In genomic region chr6:13012977-13013680, GRCh38 we compare ENCODE assay signal across 1 cellular context.
TF ChIP-seq lines count a peak whose summit lies in the region.

No MANE protein-coding gene starts in this region.

TF ChIP-seq in H1, 55 proteins besides CTCF, POLR2A, EP300 and RAD21 (continued from another document):
- no peak for TF ChIP-seq SAP30 (IDR thresholded peaks at IDR 0.05; ENCODE audit: insufficient read depth, insufficient replicate concordance, low read length)
- TF ChIP-seq ASH2L (IDR thresholded peaks at IDR 0.05; ENCODE audit: low read length): peak; percentile 72
- TF ChIP-seq KDM4A (IDR thresholded peaks at IDR 0.05; ENCODE audit: low read depth, low read length, severe bottlenecking): peak; percentile 20
